Comparison of ENCODE assay signal across 12 cellular contexts in genomic region chr20:36094497-36094896, GRCh38.
DNase-seq lines count a peak whose midpoint lies in the region; ATAC-seq and TF ChIP-seq lines count a peak whose summit lies in the region.
"Had no signal": no experiment of that assay in that cellular context is flagged by ENCODE, and none has a peak within 500 bp of the region (broad histone marks: within the 10 kb centered on the region; RNA-seq: fewer than 3 reads in every experiment).

No MANE protein-coding gene starts in this region.

- H3K4me1 Mint-ChIP-seq in Caco-2 (ENCODE audit: low read depth, unreplicated experiment) (peaks cover 43% of the 10 kb centered on the region), progenitor cell of endocrine pancreas (ENCODE audit: low read depth) (peaks cover 17% of the 10 kb centered on the region)

- TF ChIP-seq CTCF in Caco-2 (IDR thresholded peaks at IDR 0.05; ENCODE audit: insufficient read depth in 1 of 2, low read depth in 1 of 2, low read length in 1 of 2, severe bottlenecking in 1 of 2, unreplicated experiment in 1 of 2) (no peak), ascending aorta (IDR thresholded peaks at IDR 0.05) (no peak), left ventricle myocardium inferior (IDR thresholded peaks at IDR 0.05; ENCODE audit: borderline replicate concordance) (no peak), progenitor cell of endocrine pancreas (IDR thresholded peaks at IDR 0.05; ENCODE audit: unreplicated experiment) (no peak)

- H3K4me3 ChIP-seq in Caco-2 (ENCODE audit: low read depth, low read length) (no peak overlapping the region), ascending aorta (peak overlapping the region; percentile 76 to 82), left ventricle myocardium inferior (peak overlapping the region; percentile 79)

- DNase-seq in Caco-2 (no peak), ascending aorta (ENCODE audit: low spot score in 2 of 2) (no peak), left ventricle myocardium inferior (no peak), progenitor cell of endocrine pancreas (ENCODE audit: low spot score, unreplicated experiment) (no peak), SKM-1 (lab: John Stamatoyannopoulos, UW; ENCODE audit: unreplicated experiment) (no peak)
- DNase-seq: activated CD4-positive, CD25-positive, alpha-beta regulatory T cell treated with anti-CD3 and anti-CD28 coated beads, Interleukin-2, amount 50 U/mL, for 72 hours; CD8-positive, alpha-beta T cell; KBM-7; NK-92 treated with Interleukin-12 subunit alpha and Interleukin-12 subunit beta, amount 100 ng/mL, for 24 hours had no signal

- no peak for ATAC-seq in GM21515 (IDR thresholded peaks at IDR 0.05; ENCODE audit: unreplicated experiment)
- no peak for ATAC-seq in GM18868 (IDR thresholded peaks at IDR 0.05; ENCODE audit: unreplicated experiment)
- no peak for ATAC-seq in HG03439 (IDR thresholded peaks at IDR 0.05; ENCODE audit: unreplicated experiment)

- no peaks in the 10 kb centered on the region for H3K27me3 ChIP-seq in Caco-2 (replicated peaks; ENCODE audit: control insufficient read depth, insufficient read depth, low read length)
- H3K27me3 ChIP-seq in ascending aorta, result no peaks in the 10 kb centered on the region
- H3K27me3 ChIP-seq in left ventricle myocardium inferior (ENCODE audit: low read depth), result peaks cover 39% of the 10 kb centered on the region

- H3K27me3 Mint-ChIP-seq in Caco-2 (ENCODE audit: insufficient read depth, unreplicated experiment), result no peaks in the 10 kb centered on the region
- peaks cover 47% of the 10 kb centered on the region for H3K27me3 Mint-ChIP-seq in progenitor cell of endocrine pancreas

- H3K27ac ChIP-seq in ascending aorta, result peak overlapping the region; percentile 53 to 75
- H3K27ac ChIP-seq in left ventricle myocardium inferior (replicated peaks), result peak overlapping the region; percentile 44

- BruUV-seq in Caco-2 (replicated peaks; lab: Mats Ljungman, UMichigan), result no TSS peak

- CTCF ChIA-PET in Caco-2 (lab: Charles Lee), result interaction anchor here (1.2 to 2.8 kb wide), 4 partner anchors 11 to 140 kb away, joined by 3 to 18 read pairs (median 5); partner anchors contain the start of gene SCAND1

- H3K4me1 ChIP-seq in Caco-2, result peaks cover 59% of the 10 kb centered on the region
- peaks cover 5 to 24% of the 10 kb centered on the region in 2 donors for H3K4me1 ChIP-seq in ascending aorta
- H3K4me1 ChIP-seq in left ventricle myocardium inferior, result peaks cover 40% of the 10 kb centered on the region

- no peaks in the 10 kb centered on the region for H3K36me3 ChIP-seq in Caco-2 (ENCODE audit: control insufficient read depth, insufficient read depth, low read length)
- H3K36me3 ChIP-seq in ascending aorta, result no peaks in the 10 kb centered on the region
- H3K36me3 ChIP-seq in left ventricle myocardium inferior, result no peaks in the 10 kb centered on the region

- H3K4me3 Mint-ChIP-seq in Caco-2 (ENCODE audit: unreplicated experiment) (peak overlapping the region; percentile 93), progenitor cell of endocrine pancreas (ENCODE audit: low read depth) (peak overlapping the region; percentile 96)

- H3K9me3 ChIP-seq in Caco-2 (no peaks in the 10 kb centered on the region), ascending aorta (no peaks in the 10 kb centered on the region), left ventricle myocardium inferior (replicated peaks) (no peaks in the 10 kb centered on the region)

- H3K36me3 Mint-ChIP-seq in Caco-2 (ENCODE audit: insufficient read depth, unreplicated experiment), result peaks cover 13% of the 10 kb centered on the region
- H3K36me3 Mint-ChIP-seq in progenitor cell of endocrine pancreas (ENCODE audit: insufficient read depth), result no peaks in the 10 kb centered on the region
- H3K36me3 Mint-ChIP-seq: CD8-positive, alpha-beta T cell had no signal

- H3K27ac Mint-ChIP-seq in Caco-2 (ENCODE audit: unreplicated experiment), result no peak overlapping the region
- no peak overlapping the region for H3K27ac Mint-ChIP-seq in progenitor cell of endocrine pancreas
- H3K27ac Mint-ChIP-seq: CD8-positive, alpha-beta T cell had no signal

- intact Hi-C loops in Caco-2 (cut with micrococcal nuclease; ENCODE audit: unreplicated experiment) (loop anchor here (5.0 kb wide), 2 partner anchors 62 to 142 kb away; partner anchors contain the start of gene SCAND1), ascending aorta (cut with DNase I) (no loop called here), left ventricle myocardium inferior (cut with micrococcal nuclease) (no loop called here)

- POLR2A ChIA-PET in Caco-2 (lab: Charles Lee), result interaction anchor here (0.9 to 2.1 kb wide), 3 partner anchors 9 to 140 kb away, joined by 3 to 12 read pairs (median 7); partner anchors contain the start of gene SCAND1

- H3K9me3 Mint-ChIP-seq in Caco-2 (ENCODE audit: unreplicated experiment) (no peaks in the 10 kb centered on the region), progenitor cell of endocrine pancreas (ENCODE audit: low read depth) (no peaks in the 10 kb centered on the region)
- H3K9me3 Mint-ChIP-seq: CD8-positive, alpha-beta T cell had no signal
